12 cellular contexts compared by ENCODE assay signal in genomic region chr11:65373839-65374580, GRCh38. TPM values are rescaled to one million over a fixed set of nuclear protein-coding genes. Genes with fewer than 3 reads are reported as not detected.
"Had no signal": no experiment of that assay in that cellular context is flagged by ENCODE, and none has a peak within 500 bp of the region (broad histone marks: within the 10 kb centered on the region; RNA-seq: fewer than 3 reads in every experiment).

No MANE protein-coding gene starts in this region.

- H3K27me3 ChIP-seq: ovary, thyroid gland had no signal

- H3K36me3 Mint-ChIP-seq: activated naive CD4-positive, alpha-beta T cell treated with anti-CD3 and anti-CD28 coated beads, Interleukin-2, amount 10 ng/mL, durations not matched to agents 7 days and 5 days had no signal

- H3K9me3 Mint-ChIP-seq: activated CD8-positive, alpha-beta T cell treated with anti-CD3 and anti-CD28 coated beads for 36 hours; activated naive CD4-positive, alpha-beta T cell treated with anti-CD3 and anti-CD28 coated beads, Interleukin-2, amount 10 ng/mL, durations not matched to agents 7 days and 5 days; neural crest cell had no signal

- H3K4me3 Mint-ChIP-seq: activated CD4-positive, alpha-beta T cell treated with anti-CD3 and anti-CD28 coated beads for 36 hours; activated CD8-positive, alpha-beta T cell treated with anti-CD3 and anti-CD28 coated beads for 36 hours; activated naive CD4-positive, alpha-beta T cell treated with anti-CD3 and anti-CD28 coated beads, Interleukin-2, amount 10 ng/mL, durations not matched to agents 7 days and 5 days; neural crest cell had no signal

- H3K4me1 Mint-ChIP-seq: activated CD4-positive, alpha-beta T cell treated with anti-CD3 and anti-CD28 coated beads for 36 hours; activated naive CD4-positive, alpha-beta T cell treated with anti-CD3 and anti-CD28 coated beads, Interleukin-2, amount 10 ng/mL, durations not matched to agents 7 days and 5 days; neural crest cell had no signal

- DNase-seq: activated CD4-positive, alpha-beta T cell treated with anti-CD3 and anti-CD28 coated beads for 36 hours; activated CD8-positive, alpha-beta memory T cell treated with anti-CD3 and anti-CD28 coated beads, Interleukin-2, amount 50 U/mL, for 48 hours; activated CD8-positive, alpha-beta T cell treated with anti-CD3 and anti-CD28 coated beads for 36 hours; activated naive CD4-positive, alpha-beta T cell treated with anti-CD3 and anti-CD28 coated beads, Interleukin-2, amount 10 ng/mL, durations not matched to agents 7 days and 5 days; left ventricle myocardium inferior; mesenchymal stem cell; ovary; stimulated activated CD4-positive, alpha-beta T cell treated with anti-CD3 and anti-CD28 coated beads, Interleukin-4, amount 100 ng/mL, for 4 hours; T-helper 9 cell; thyroid gland had no signal

- H3K4me3 ChIP-seq: left ventricle myocardium inferior, ovary, thyroid gland had no signal

- H3K27ac Mint-ChIP-seq: activated CD4-positive, alpha-beta T cell treated with anti-CD3 and anti-CD28 coated beads for 36 hours; activated CD8-positive, alpha-beta T cell treated with anti-CD3 and anti-CD28 coated beads for 36 hours; activated naive CD4-positive, alpha-beta T cell treated with anti-CD3 and anti-CD28 coated beads, Interleukin-2, amount 10 ng/mL, durations not matched to agents 7 days and 5 days had no signal

- H3K9me3 ChIP-seq: left ventricle myocardium inferior, ovary, thyroid gland had no signal

- H3K27ac ChIP-seq: left ventricle myocardium inferior, ovary, thyroid gland had no signal

- H3K36me3 ChIP-seq: left ventricle myocardium inferior, ovary, thyroid gland had no signal

- ATAC-seq: activated CD4-positive, alpha-beta T cell treated with anti-CD3 and anti-CD28 coated beads for 36 hours; activated CD8-positive, alpha-beta T cell treated with anti-CD3 and anti-CD28 coated beads for 36 hours had no signal

- H3K27me3 Mint-ChIP-seq: activated CD4-positive, alpha-beta T cell treated with anti-CD3 and anti-CD28 coated beads for 36 hours; activated CD8-positive, alpha-beta T cell treated with anti-CD3 and anti-CD28 coated beads for 36 hours had no signal

RNA-seq across cellular contexts. Expression of gene TIGD3, which starts 19.5 kb away (rescaled TPM):
- polyA plus RNA-seq: keratinocyte had no signal
